Comparison of ENCODE assay signal across 35 cellular contexts in the genomic region with DNA sequence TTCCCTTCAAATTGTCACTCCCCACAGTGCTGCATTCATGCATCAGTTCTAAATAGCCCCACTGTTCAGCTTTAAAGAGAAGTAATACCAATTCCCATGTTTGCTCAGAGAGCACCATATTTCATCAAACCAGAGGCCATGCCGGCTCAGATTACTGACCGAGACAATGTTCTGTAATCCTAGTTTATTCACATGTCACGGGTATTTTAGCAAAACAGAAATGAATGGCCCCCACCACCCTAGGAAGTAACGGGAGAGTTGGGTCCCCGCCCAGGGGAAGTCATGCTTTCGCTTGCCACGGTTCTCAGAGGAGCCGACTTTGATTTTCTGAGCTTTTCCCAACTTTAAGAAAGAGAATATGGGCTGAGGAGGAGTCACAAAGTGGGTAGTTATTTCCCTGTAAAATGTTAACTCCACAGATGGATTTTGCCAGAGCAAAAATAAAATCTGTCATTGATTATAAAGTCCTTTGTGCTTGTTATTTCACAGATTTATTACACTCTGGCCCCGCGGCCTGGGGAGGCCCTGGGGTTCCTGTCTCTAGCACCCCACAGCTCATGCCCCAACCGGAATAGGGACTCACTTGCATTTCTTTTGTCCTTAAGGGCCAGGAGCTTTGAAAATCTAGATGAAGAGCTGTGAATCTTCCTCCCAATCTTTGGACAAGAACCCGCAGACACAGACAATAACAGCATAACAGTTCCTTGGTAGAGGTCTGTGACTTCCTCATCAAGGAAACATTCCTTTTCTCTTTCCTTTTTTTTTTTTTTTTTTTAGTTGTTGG. TPM values are rescaled to one million over a fixed set of nuclear protein-coding genes. Genes with fewer than 3 reads are reported as not detected.
DNase-seq lines count a peak whose midpoint lies in the region; ATAC-seq and TF ChIP-seq lines count a peak whose summit lies in the region.
"Had no signal": no experiment of that assay in that cellular context is flagged by ENCODE, and none has a peak within 500 bp of the region (broad histone marks: within the 10 kb centered on the region; RNA-seq: fewer than 3 reads in every experiment).

No MANE protein-coding gene starts in this region.

- H2BK120ac ChIP-seq in mesenchymal stem cell (ENCODE audit: low read depth, low read length): no peak overlapping the region

- 72 to 78% methylated on average over 7 to 12 of the region's 12 CpGs for WGBS in endodermal cell (ENCODE audit: insufficient coverage in 1 of 2, insufficient read length in 1 of 2), 2 experiments
- 81% methylated on average over 12 of the region's 12 CpGs for WGBS in mesenchymal stem cell

- ATAC-seq in GM21825 (IDR thresholded peaks at IDR 0.05; ENCODE audit: unreplicated experiment) (no peak), GM21717 (IDR thresholded peaks at IDR 0.05; ENCODE audit: unreplicated experiment) (no peak)
- ATAC-seq: A549; CD8-positive, alpha-beta T cell; GM23338; left lung; PC-3; right cardiac atrium had no signal

- H3K9ac ChIP-seq in endodermal cell (ENCODE audit: extremely low read depth, low read length, poor library complexity, severe bottlenecking): no peak overlapping the region
- peak overlapping the region; percentile 22 for H3K9ac ChIP-seq in mesenchymal stem cell (ENCODE audit: low read length)
- H3K9ac ChIP-seq in subcutaneous abdominal adipose tissue (ENCODE audit: low read length in 5 of 5): peak overlapping the region in 1 of 5 donors; percentile 28

- H3K4me1 ChIP-seq in endodermal cell (ENCODE audit: control insufficient read depth, insufficient read depth, low read length): no peaks in the 10 kb centered on the region
- peaks cover 11% of the 10 kb centered on the region for H3K4me1 ChIP-seq in mesenchymal stem cell (ENCODE audit: control insufficient read depth, insufficient read depth, low read depth, low read length)
- H3K4me1 ChIP-seq in subcutaneous abdominal adipose tissue (ENCODE audit: control insufficient read depth in 5 of 5, insufficient read depth in 5 of 5, low read length in 5 of 5): peaks cover 2 to 33% (median 24%) of the 10 kb centered on the region in 5 donors
- H3K4me1 ChIP-seq: A549, colonic mucosa had no signal

- no peak overlapping the region for H2AK5ac ChIP-seq in mesenchymal stem cell (ENCODE audit: low read length, severe bottlenecking)

- H3K4me3 ChIP-seq in endodermal cell (ENCODE audit: low read length): no peak overlapping the region
- H3K4me3 ChIP-seq in mesenchymal stem cell (ENCODE audit: insufficient read depth in 1 of 2, low read depth in 1 of 2, low read length in 2 of 2): peak overlapping the region in 1 of 2 experiments; percentile 20
- peak overlapping the region in 1 of 5 donors; percentile 11 for H3K4me3 ChIP-seq in subcutaneous abdominal adipose tissue (ENCODE audit: low read depth in 1 of 5, low read length in 5 of 5)
- H3K4me3 ChIP-seq: A549, colonic mucosa, GM23338, left lung, ovary had no signal

- TF ChIP-seq CTCF in endodermal cell (conservative IDR thresholded peaks at IDR 0.05): no peak

- H3K79me1 ChIP-seq in mesenchymal stem cell (replicated peaks; ENCODE audit: low read length, poor library complexity, severe bottlenecking): no peaks in the 10 kb centered on the region

- H3K27ac ChIP-seq in endodermal cell (ENCODE audit: low read depth, low read length) (no peak overlapping the region), mesenchymal stem cell (ENCODE audit: low read length, poor library complexity, severe bottlenecking) (no peak overlapping the region), subcutaneous abdominal adipose tissue (ENCODE audit: low read depth, low read length) (peak overlapping the region; percentile 30)
- H3K27ac ChIP-seq: A549, colonic mucosa, left lung, ovary had no signal

- no peak overlapping the region for H4K8ac ChIP-seq in mesenchymal stem cell (ENCODE audit: low read length)

- H2BK5ac ChIP-seq in mesenchymal stem cell (ENCODE audit: low read depth, low read length, poor library complexity, severe bottlenecking): no peak overlapping the region

- H3K36me3 ChIP-seq in endodermal cell (ENCODE audit: control insufficient read depth, insufficient read depth, low read length): no peaks in the 10 kb centered on the region
- H3K36me3 ChIP-seq in mesenchymal stem cell (ENCODE audit: control insufficient read depth in 1 of 2, insufficient read depth in 2 of 2, low read depth in 1 of 2, low read length in 2 of 2): no peaks in the 10 kb centered on the region
- H3K36me3 ChIP-seq in subcutaneous abdominal adipose tissue (ENCODE audit: control insufficient read depth in 5 of 5, insufficient read depth in 5 of 5, low read length in 5 of 5): no peaks in the 10 kb centered on the region
- H3K36me3 ChIP-seq: colonic mucosa, left lung, ovary had no signal

- H2BK12ac ChIP-seq in mesenchymal stem cell (ENCODE audit: low read length in 2 of 2): no peak overlapping the region

- H3K27ac Mint-ChIP-seq in endodermal cell: no peak overlapping the region
- H3K27ac Mint-ChIP-seq: activated naive CD4-positive, alpha-beta T cell treated with anti-CD3 and anti-CD28 coated beads, Interleukin-2, amount 50 U/mL, for 24 hours; CD8-positive, alpha-beta T cell; GM23338; immature natural killer cell; mesothelial cell of epicardium had no signal

- H2BK15ac ChIP-seq in mesenchymal stem cell (ENCODE audit: low read depth, poor library complexity, severe bottlenecking): no peak overlapping the region

- H3K4me2 ChIP-seq in mesenchymal stem cell (ENCODE audit: low read length, poor library complexity, severe bottlenecking): no peak overlapping the region
- H3K4me2 ChIP-seq: A549, GM23338 had no signal

- H3K14ac ChIP-seq in mesenchymal stem cell (ENCODE audit: low read length in 2 of 2): no peak overlapping the region

- H2AFZ ChIP-seq in mesenchymal stem cell (ENCODE audit: low read depth, low read length): no peak overlapping the region
- H2AFZ ChIP-seq: GM23338 had no signal

- no peak overlapping the region for H4K91ac ChIP-seq in mesenchymal stem cell (ENCODE audit: low read length)

- no peak overlapping the region for H3K4ac ChIP-seq in mesenchymal stem cell (ENCODE audit: low read depth in 1 of 2, low read length in 2 of 2)

- no peaks in the 10 kb centered on the region for H3K36me3 Mint-ChIP-seq in endodermal cell (ENCODE audit: low read depth)
- H3K36me3 Mint-ChIP-seq: activated naive CD4-positive, alpha-beta T cell treated with anti-CD3 and anti-CD28 coated beads, Interleukin-2, amount 50 U/mL, for 24 hours; CD8-positive, alpha-beta T cell; immature natural killer cell; mesothelial cell of epicardium had no signal

- no peak overlapping the region for H3K23ac ChIP-seq in mesenchymal stem cell (ENCODE audit: low read length in 2 of 2)

- no peak overlapping the region for H3K18ac ChIP-seq in mesenchymal stem cell (ENCODE audit: low read depth in 1 of 2, low read length in 2 of 2)

- no peaks in the 10 kb centered on the region for H3K9me3 ChIP-seq in endodermal cell (ENCODE audit: control insufficient read depth, low read length)
- H3K9me3 ChIP-seq in mesenchymal stem cell (ENCODE audit: control insufficient read depth, low read length): no peaks in the 10 kb centered on the region
- H3K9me3 ChIP-seq in subcutaneous abdominal adipose tissue (ENCODE audit: control insufficient read depth in 5 of 5, low read length in 5 of 5): no peaks in the 10 kb centered on the region
- H3K9me3 ChIP-seq: A549, colonic mucosa, left lung, ovary had no signal

- H3K4me1 Mint-ChIP-seq in endodermal cell: peaks cover 4% of the 10 kb centered on the region
- H3K4me1 Mint-ChIP-seq: immature natural killer cell had no signal

- no peaks in the 10 kb centered on the region for H3K9me3 Mint-ChIP-seq in endodermal cell
- H3K9me3 Mint-ChIP-seq: activated naive CD4-positive, alpha-beta T cell treated with anti-CD3 and anti-CD28 coated beads, Interleukin-2, amount 50 U/mL, for 24 hours; CD8-positive, alpha-beta T cell; GM23338; immature natural killer cell; mesothelial cell of epicardium; naive B cell had no signal

- H3K27me3 Mint-ChIP-seq in endodermal cell (ENCODE audit: insufficient read depth): peaks cover 44% of the 10 kb centered on the region

- DNase-seq in CD1c-positive myeloid dendritic cell (ENCODE audit: extremely low spot score): peak; percentile 10
- peak; percentile 29 for DNase-seq in endodermal cell
- no peak for DNase-seq in mesenchymal stem cell
- no peak for DNase-seq in stimulated activated naive CD4-positive, alpha-beta T cell treated with Interleukin-2 at 50 U/mL for 16 hours (lab: John Stamatoyannopoulos, UW)
- no peak for DNase-seq in kidney glomerular epithelial cell (lab: John Stamatoyannopoulos, UW)
- DNase-seq: activated CD4-positive, alpha-beta T cell treated with anti-CD3 and anti-CD28 coated beads, Interleukin-2, amount 50 U/mL, for 4 hours; activated CD4-positive, CD25-positive, alpha-beta regulatory T cell; colonic mucosa; DMS153; effector CD8-positive, alpha-beta T cell; immature natural killer cell; Kasumi-1; left lung; naive B cell; NCI-H2171; NCI-H510A; NK-92 treated with Interleukin-12 subunit alpha and Interleukin-12 subunit beta, amount 100 ng/mL, for 24 hours; ovary; PC-3; right cardiac atrium; Right ventricle myocardium superior; stimulated activated CD4-positive, alpha-beta T cell treated with anti-CD3 and anti-CD28 coated beads, Interleukin-2, amount 100 ng/mL, for 48 hours; substantia nigra; SW 1271 had no signal

- H3K4me3 Mint-ChIP-seq in endodermal cell: no peak overlapping the region
- H3K4me3 Mint-ChIP-seq: activated naive CD4-positive, alpha-beta T cell treated with anti-CD3 and anti-CD28 coated beads, Interleukin-2, amount 50 U/mL, for 24 hours; CD8-positive, alpha-beta T cell; GM23338; immature natural killer cell; mesothelial cell of epicardium; naive B cell had no signal

- H3K27me3 ChIP-seq in endodermal cell (ENCODE audit: control insufficient read depth, insufficient read depth, low read length, poor library complexity, severe bottlenecking): peaks cover 58% of the 10 kb centered on the region
- peaks cover 36 to 77% of the 10 kb centered on the region in 2 experiments for H3K27me3 ChIP-seq in mesenchymal stem cell (ENCODE audit: control insufficient read depth in 1 of 2, insufficient read depth in 1 of 2, low read length in 2 of 2)
- H3K27me3 ChIP-seq in subcutaneous abdominal adipose tissue (ENCODE audit: control insufficient read depth in 5 of 5, insufficient read depth in 4 of 5, low read length in 5 of 5): peaks cover 4 to 18% (median 10%) of the 10 kb centered on the region in 5 donors
- H3K27me3 ChIP-seq: ovary had no signal

RNA-seq across cellular contexts. Expression of gene GDF10, which starts 3.7 kb away (rescaled TPM):
- not detected for total RNA-seq in endodermal cell
- 12.8 TPM for polyA plus RNA-seq in endodermal cell (2013, experiment 1 of 2)
- polyA plus RNA-seq in endodermal cell (2013, experiment 2 of 2): 8.9 TPM
- polyA plus RNA-seq in mesenchymal stem cell (2013, experiment 1 of 2): not detected
- not detected for polyA plus RNA-seq in mesenchymal stem cell (2013, experiment 2 of 2)
- total RNA-seq: bronchial epithelial cell, PC-3 had no signal
- polyA plus RNA-seq: GM23338, immature natural killer cell had no signal

RNA-seq across cellular contexts. Expression of gene GDF2, which starts 26.0 kb away (rescaled TPM):
- not detected for total RNA-seq in endodermal cell
- polyA plus RNA-seq in endodermal cell (2013, experiment 1 of 2): not detected
- polyA plus RNA-seq in endodermal cell (2013, experiment 2 of 2): not detected
- polyA plus RNA-seq in mesenchymal stem cell (2013, experiment 1 of 2): not detected
- polyA plus RNA-seq in mesenchymal stem cell (2013, experiment 2 of 2): not detected
- total RNA-seq: bronchial epithelial cell; CD8-positive, alpha-beta T cell; colonic mucosa; frontal cortex; GM23338; left lung; mesothelial cell of epicardium; ovary; PC-3; Right ventricle myocardium superior had no signal
- polyA plus RNA-seq: A549, esophagus, GM23338, immature natural killer cell, ovary had no signal

RNA-seq across cellular contexts. Expression of gene RBP3, which starts 51.9 kb away (rescaled TPM):
- not detected for total RNA-seq in endodermal cell
- polyA plus RNA-seq in endodermal cell (2013, experiment 1 of 2): not detected
- not detected for polyA plus RNA-seq in endodermal cell (2013, experiment 2 of 2)
- 0.01 TPM for polyA plus RNA-seq in mesenchymal stem cell (2013, experiment 1 of 2)
- 0.01 TPM for polyA plus RNA-seq in mesenchymal stem cell (2013, experiment 2 of 2)
- total RNA-seq: bronchial epithelial cell; CD8-positive, alpha-beta T cell; colonic mucosa; frontal cortex; GM23338; left lung; mesothelial cell of epicardium; ovary; PC-3; right cardiac atrium; Right ventricle myocardium superior had no signal
- polyA plus RNA-seq: A549, esophagus, GM23338, immature natural killer cell, ovary, right cardiac atrium had no signal

Comparison
In these comparisons a context has a peak if more than half of its experiments do, and no peak if none do; other contexts are left out.
1. DNase-seq: peak in CD1c-positive myeloid dendritic cell (single experiment) and endodermal cell (single experiment); none in mesenchymal stem cell (single experiment), stimulated activated naive CD4-positive, alpha-beta T cell treated with Interleukin-2 at 50 U/mL for 16 hours (single experiment) and kidney glomerular epithelial cell (single experiment).